ENCODE assay signal across 8 cellular contexts in genomic region chr6:3117912-3118352, GRCh38.
DNase-seq lines count a peak whose midpoint lies in the region; ATAC-seq and TF ChIP-seq lines count a peak whose summit lies in the region.

No MANE protein-coding gene starts in this region.

- no peaks in the 10 kb centered on the region for H3K27me3 ChIP-seq in muscle layer of duodenum (ENCODE audit: low read depth, low read length)

- ATAC-seq in HG03159 (IDR thresholded peaks at IDR 0.05; ENCODE audit: unreplicated experiment): peak; percentile 5

- H3K27ac ChIP-seq in muscle layer of duodenum (ENCODE audit: low read length): peak overlapping the region; percentile 65

- H3K4me3 ChIP-seq in AG10803 (ENCODE audit: low read length): peak overlapping the region; percentile 83
- peak overlapping the region; percentile 70 to 86 for H3K4me3 ChIP-seq in cardiac fibroblast (replicated peaks in 1 of 2; ENCODE audit: low read depth in 2 of 2, low read length in 2 of 2)
- H3K4me3 ChIP-seq in muscle layer of duodenum (ENCODE audit: low read depth in 1 of 2, low read length in 2 of 2): peak overlapping the region; percentile 75 to 82

- DNase-seq in AG10803 (ENCODE audit: low read depth) (no peak), cardiac fibroblast (ENCODE audit: low read depth in 2 of 2) (no peak), NCI-H748 (lab: John Stamatoyannopoulos, UW; ENCODE audit: unreplicated experiment) (no peak), NOMO-1 treated with DMSO at 0.1 percent for 48 hours (lab: John Stamatoyannopoulos, UW; ENCODE audit: unreplicated experiment) (no peak), AML-193 (lab: John Stamatoyannopoulos, UW) (no peak)
- no peak for DNase-seq in stimulated activated CD4-positive, alpha-beta T cell treated with anti-CD3 and anti-CD28 coated beads, Interleukin-4, amount 100 ng/mL, for 24 hours

- peaks cover 0 to 14% of the 10 kb centered on the region in 2 donors for H3K4me1 ChIP-seq in muscle layer of duodenum (ENCODE audit: control insufficient read depth in 1 of 2, insufficient read depth in 2 of 2, low read length in 2 of 2)

- TF ChIP-seq CTCF in AG10803 (conservative IDR thresholded peaks at IDR 0.05; ENCODE audit: low read length) (no peak), cardiac fibroblast (IDR thresholded peaks at IDR 0.05; ENCODE audit: low read depth, low read length) (no peak)

- H3K9me3 ChIP-seq in muscle layer of duodenum (ENCODE audit: control insufficient read depth in 1 of 2, low read length in 2 of 2): no peaks in the 10 kb centered on the region

- peaks cover 14 to 26% of the 10 kb centered on the region in 2 donors for H3K36me3 ChIP-seq in muscle layer of duodenum (ENCODE audit: control insufficient read depth in 1 of 2, insufficient read depth in 2 of 2, low read length in 2 of 2)
